18 cellular contexts compared by ENCODE assay signal in the genomic region with DNA sequence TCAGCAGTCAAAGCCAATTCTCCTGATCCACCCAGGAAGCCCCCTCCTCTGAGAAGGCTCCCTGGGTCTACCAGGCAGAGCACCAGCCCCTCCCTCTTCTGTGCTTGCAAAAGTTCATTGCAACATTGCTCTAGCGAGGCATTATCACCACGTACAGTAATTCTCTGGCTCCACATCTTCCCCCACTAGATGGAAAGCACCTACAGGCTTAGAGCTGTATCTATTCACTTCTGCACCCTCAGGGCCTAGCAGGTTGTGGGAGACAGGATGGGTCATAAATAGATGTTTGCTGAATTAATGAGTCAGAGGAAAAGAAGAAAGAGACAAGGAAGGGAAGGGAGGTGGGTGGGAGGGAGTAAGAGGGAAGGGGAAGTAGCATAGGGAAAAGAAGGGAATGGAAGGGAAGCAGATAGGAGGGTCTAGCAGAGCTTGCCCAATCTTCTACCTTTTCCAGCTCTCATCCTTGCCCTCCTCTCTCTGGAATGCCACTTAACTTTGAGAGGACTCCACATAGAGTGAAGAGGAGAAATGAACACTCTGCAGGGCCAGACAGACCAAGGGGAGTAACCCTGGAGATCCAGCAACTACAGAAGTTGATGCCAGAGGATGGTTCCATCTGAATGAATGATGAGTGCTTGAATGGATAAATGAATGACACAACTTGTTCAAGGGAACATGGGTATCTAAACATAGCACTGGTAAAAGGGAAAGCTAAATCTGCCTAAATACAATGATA.
DNase-seq lines count a peak whose midpoint lies in the region; ATAC-seq, FAIRE-seq and TF ChIP-seq lines count a peak whose summit lies in the region.
"Had no signal": no experiment of that assay in that cellular context is flagged by ENCODE, and none has a peak within 500 bp of the region (broad histone marks: within the 10 kb centered on the region; RNA-seq: fewer than 3 reads in every experiment).

No MANE protein-coding gene starts in this region.

- no peaks in the 10 kb centered on the region for H3K36me3 ChIP-seq in MM.1S (replicated peaks; ENCODE audit: insufficient read depth, low read length)
- H3K36me3 ChIP-seq: brain microvascular endothelial cell, MG63 had no signal

- H3K4me3 ChIP-seq in MM.1S (ENCODE audit: low read length) (no peak overlapping the region), fibroblast of pulmonary artery (replicated peaks; ENCODE audit: low read depth, low read length) (no peak overlapping the region)
- H3K4me3 ChIP-seq: MG63 had no signal

- no peaks in the 10 kb centered on the region for H3K79me2 ChIP-seq in MM.1S (ENCODE audit: low read length)

- no peak overlapping the region for H3K27ac ChIP-seq in MM.1S (ENCODE audit: low read length)
- H3K27ac ChIP-seq: brain microvascular endothelial cell had no signal

- ATAC-seq in GM18868 (IDR thresholded peaks at IDR 0.05; ENCODE audit: unreplicated experiment), result peak; percentile 55
- ATAC-seq: activated T-helper 17 cell treated with anti-CD3 and anti-CD28 coated beads, Interleukin-2, amount 50 U/mL, for 72 hours had no signal

- H3K9me3 ChIP-seq in MM.1S (replicated peaks; ENCODE audit: insufficient read depth, low read length), result no peaks in the 10 kb centered on the region
- H3K9me3 ChIP-seq: Caco-2, MG63 had no signal

- H3K4me1 ChIP-seq in MM.1S (ENCODE audit: low read length), result peaks cover 53% of the 10 kb centered on the region
- H3K4me1 ChIP-seq: Caco-2 had no signal

- no peak overlapping the region; the same call in 1 of the 2 replicates for H2AFZ ChIP-seq in MM.1S (ENCODE audit: low read length)

- no peak for FAIRE-seq in D721Med (lab: Jason Lieb, UNC)

- TF ChIP-seq CTCF in GM10266 (IDR thresholded peaks at IDR 0.05; ENCODE audit: control insufficient read depth, insufficient read depth, low read depth, missing control alignments), result no peak
- no peak for TF ChIP-seq CTCF in MM.1S (IDR thresholded peaks at IDR 0.05; ENCODE audit: low read length)
- TF ChIP-seq CTCF in fibroblast of pulmonary artery (IDR thresholded peaks at IDR 0.05; ENCODE audit: low read length, missing control alignments), result no peak
- no peak for TF ChIP-seq CTCF in D721Med (IDR thresholded peaks at IDR 0.05; ENCODE audit: insufficient read depth, missing control alignments)

- DNase-seq in GM10266 (ENCODE audit: extremely low spot score) (peak; percentile 36), MM.1S (peak; percentile 25), fibroblast of pulmonary artery (ENCODE audit: low read depth) (peak; percentile 7), NCI-H82 treated with DMSO at 0.1 percent for 48 hours (lab: John Stamatoyannopoulos, UW; ENCODE audit: unreplicated experiment) (no peak), NCI-H2107 (lab: John Stamatoyannopoulos, UW) (no peak), D721Med (ENCODE audit: insufficient read length, low spot score) (no peak), DMS53 (lab: John Stamatoyannopoulos, UW) (no peak)
- DNase-seq: activated CD4-positive, alpha-beta T cell treated with anti-CD3 and anti-CD28 coated beads for 4 hours; activated naive CD8-positive, alpha-beta T cell treated with anti-CD3 and anti-CD28 coated beads, Interleukin-2, amount 10 ng/mL, durations not matched to agents 7 days and 5 days; brain microvascular endothelial cell; Caco-2; kidney glomerular epithelial cell; MG63; NCI-H187 treated with DMSO at 0.1 percent for 48 hours; NCI-H510A; stimulated activated CD4-positive, alpha-beta T cell treated with anti-CD3 and anti-CD28 coated beads, Interleukin-2, amount 100 ng/mL, for 24 hours had no signal

- no peak overlapping the region for H3K9ac ChIP-seq in MM.1S (ENCODE audit: low read length)

- H3F3A ChIP-seq in MM.1S (ENCODE audit: insufficient read depth, low read length), result peaks cover 8% of the 10 kb centered on the region; the same call in 1 of the 2 replicates

- no peaks in the 10 kb centered on the region for H4K20me1 ChIP-seq in MM.1S (ENCODE audit: insufficient read depth, low read length)

- H3K9me2 ChIP-seq in MM.1S (replicated peaks; ENCODE audit: insufficient read depth, low read length), result no peaks in the 10 kb centered on the region

- no peaks in the 10 kb centered on the region for H3K27me3 ChIP-seq in MM.1S (replicated peaks; ENCODE audit: insufficient read depth, low read length)
- H3K27me3 ChIP-seq: brain microvascular endothelial cell, MG63 had no signal

- no peak overlapping the region for H3K4me2 ChIP-seq in MM.1S (ENCODE audit: low read depth, low read length)

Comparison
In these comparisons a context has a peak if more than half of its experiments do, and no peak if none do; other contexts are left out.
1. DNase-seq: peak in GM10266 (single experiment), MM.1S (single experiment) and fibroblast of pulmonary artery (single experiment); none in NCI-H82 treated with DMSO at 0.1 percent for 48 hours (single experiment), NCI-H2107 (single experiment), D721Med (single experiment) and DMS53 (single experiment).